Comparison of ENCODE assay signal across 8 cellular contexts in the genomic region with DNA sequence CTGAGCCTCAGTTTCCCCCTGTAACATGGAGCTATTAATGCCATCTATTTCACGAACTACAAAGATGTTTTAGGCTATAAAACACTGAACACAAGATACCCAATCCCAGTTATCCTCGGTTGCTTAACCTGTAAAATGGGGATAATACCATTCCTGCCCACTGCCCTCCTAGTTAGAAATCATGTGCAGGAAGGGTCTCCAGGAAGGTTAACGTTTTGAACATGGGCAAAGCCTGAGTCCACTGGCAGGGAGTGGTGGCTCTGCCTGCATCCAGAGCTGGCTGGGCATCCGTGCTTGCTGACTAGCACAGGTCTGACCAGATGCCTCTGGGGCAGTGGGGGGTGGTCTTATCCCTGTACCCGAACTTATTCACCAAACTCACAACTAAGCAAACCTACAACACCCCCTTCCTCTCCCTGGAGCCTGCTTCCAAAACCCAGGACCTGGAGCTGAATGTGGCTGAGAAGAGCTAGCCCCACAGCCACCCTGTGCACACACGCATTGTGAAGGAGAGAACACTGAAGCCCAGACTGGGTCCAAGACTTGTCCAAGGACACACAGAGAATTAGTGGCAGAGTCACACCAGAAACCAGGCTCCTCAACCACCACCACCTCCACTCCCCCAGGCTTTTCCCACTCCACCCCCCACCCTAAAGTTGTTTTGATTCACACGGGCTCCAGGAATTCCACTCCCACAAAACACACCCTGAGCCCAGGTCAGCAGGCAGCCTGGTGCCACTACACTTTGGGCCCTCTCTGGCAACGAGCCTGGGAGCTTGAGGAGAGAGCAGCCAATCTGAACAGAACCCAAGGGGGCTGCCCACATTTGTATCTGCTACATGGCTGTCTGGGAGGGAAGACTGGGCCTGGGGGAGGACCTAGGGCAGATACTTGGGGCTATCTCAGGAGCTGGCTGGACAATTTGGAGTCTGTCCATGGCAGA. TPM values are rescaled to one million over a fixed set of nuclear protein-coding genes. Genes with fewer than 3 reads are reported as not detected.
DNase-seq lines count a peak whose midpoint lies in the region; ATAC-seq and TF ChIP-seq lines count a peak whose summit lies in the region.

No MANE protein-coding gene starts in this region.

- ATAC-seq in T-cell (replicated peaks in 1 of 4) (no peak), left colon (peak; percentile 14)

- no peaks in the 10 kb centered on the region for H3K27me3 ChIP-seq in ACC112 (ENCODE audit: insufficient read depth, low read length)

- H3K27me3 Mint-ChIP-seq in T-cell: no peaks in the 10 kb centered on the region

- POLR2A ChIA-PET in T-cell (lab: Charles Lee): interaction anchor here (0.5 to 1.4 kb wide), 3 partner anchors 10 to 107 kb away, joined by 4 to 5 read pairs (median 5); no protein-coding TSS in a partner anchor

- no peaks in the 10 kb centered on the region for H3K9me3 Mint-ChIP-seq in T-cell

- no peaks in the 10 kb centered on the region for H3K36me3 ChIP-seq in ACC112 (ENCODE audit: insufficient read depth, low read length)

- CTCF ChIA-PET in T-cell (lab: Charles Lee): interaction anchor here (1.2 to 6.6 kb wide), 6 partner anchors 10 to 35 kb away, joined by 3 to 52 read pairs (median 8); no protein-coding TSS in a partner anchor

- no peak overlapping the region for H2AFZ ChIP-seq in ACC112 (ENCODE audit: low read length, unreplicated experiment)

- DNase-seq in GM12864 (ENCODE audit: low read depth) (no peak), T-cell (no peak), left colon (peak; percentile 53 to 74), amniotic stem cell (lab: John Stamatoyannopoulos, UW) (no peak), cerebellum (ENCODE audit: low spot score) (no peak), islet precursor cell (no peak)
- no peak for DNase-seq in stimulated activated naive CD4-positive, alpha-beta T cell (lab: John Stamatoyannopoulos, UW)

- intact Hi-C loops in left colon (cut with DNase I, micrococcal nuclease): no loop called here

- H3K4me1 ChIP-seq in ACC112 (ENCODE audit: control insufficient read depth, insufficient read depth, low read length, unreplicated experiment): peaks cover 20% of the 10 kb centered on the region

- H3K27ac ChIP-seq in ACC112 (ENCODE audit: low read depth, low read length): no peak overlapping the region

- no peak for TF ChIP-seq CTCF in GM12864 (IDR thresholded peaks at IDR 0.05; ENCODE audit: low read depth, low read length, missing control alignments)

- H3K4me1 Mint-ChIP-seq in T-cell: peaks cover 81 to 92% (median 84%) of the 10 kb centered on the region in 3 donors

- H3K36me3 Mint-ChIP-seq in T-cell: no peaks in the 10 kb centered on the region

- peak overlapping the region; percentile 95 to 99 for H3K27ac Mint-ChIP-seq in T-cell

- H3K4me3 Mint-ChIP-seq in T-cell: peak overlapping the region; percentile 50 to 90 (median 76)

- H3K4me3 ChIP-seq in ACC112 (ENCODE audit: low read depth, low read length) (peak overlapping the region; percentile 81), GM12864 (ENCODE audit: low read depth, low read length) (peak overlapping the region; percentile 83)

- no peaks in the 10 kb centered on the region for H3K79me2 ChIP-seq in ACC112 (ENCODE audit: control insufficient read depth, insufficient read depth, low read length, unreplicated experiment)

RNA-seq across cellular contexts. Expression of a gene that starts 1.6 kb away (rescaled TPM):
- total RNA-seq in T-cell (1 to 10 TPM; 1.7 to 3.1 (median 2.5) TPM), left colon (10 to 100 TPM; 10.9 to 12.1 TPM), cerebellum (3.1 TPM)

RNA-seq across cellular contexts. Expression of a gene that starts 29.9 kb away (rescaled TPM):
- total RNA-seq in T-cell (10 to 100 TPM; 20.7 to 99.7 (median 81.3) TPM), left colon (100 to 1,000 TPM; 131 to 223 TPM), cerebellum (33.6 TPM)

RNA-seq across cellular contexts. Expression of a gene that starts 45.4 kb away (rescaled TPM):
- 1 to 10 TPM; 1.2 to 2.8 (median 2.1) TPM for total RNA-seq in T-cell
- total RNA-seq in left colon: 10 to 100 TPM; 33.9 to 47.1 TPM
- total RNA-seq in cerebellum: 16.2 TPM

Comparison
In these comparisons a context has a peak if more than half of its experiments do, and no peak if none do; other contexts are left out.
1. DNase-seq: peak in left colon (2 of 2); none in GM12864 (single experiment), T-cell (0 of 34), amniotic stem cell (single experiment), stimulated activated naive CD4-positive, alpha-beta T cell (0 of 6), cerebellum (single experiment) and islet precursor cell (single experiment).